ENCODE assay signal across 9 cellular contexts in the genomic region with DNA sequence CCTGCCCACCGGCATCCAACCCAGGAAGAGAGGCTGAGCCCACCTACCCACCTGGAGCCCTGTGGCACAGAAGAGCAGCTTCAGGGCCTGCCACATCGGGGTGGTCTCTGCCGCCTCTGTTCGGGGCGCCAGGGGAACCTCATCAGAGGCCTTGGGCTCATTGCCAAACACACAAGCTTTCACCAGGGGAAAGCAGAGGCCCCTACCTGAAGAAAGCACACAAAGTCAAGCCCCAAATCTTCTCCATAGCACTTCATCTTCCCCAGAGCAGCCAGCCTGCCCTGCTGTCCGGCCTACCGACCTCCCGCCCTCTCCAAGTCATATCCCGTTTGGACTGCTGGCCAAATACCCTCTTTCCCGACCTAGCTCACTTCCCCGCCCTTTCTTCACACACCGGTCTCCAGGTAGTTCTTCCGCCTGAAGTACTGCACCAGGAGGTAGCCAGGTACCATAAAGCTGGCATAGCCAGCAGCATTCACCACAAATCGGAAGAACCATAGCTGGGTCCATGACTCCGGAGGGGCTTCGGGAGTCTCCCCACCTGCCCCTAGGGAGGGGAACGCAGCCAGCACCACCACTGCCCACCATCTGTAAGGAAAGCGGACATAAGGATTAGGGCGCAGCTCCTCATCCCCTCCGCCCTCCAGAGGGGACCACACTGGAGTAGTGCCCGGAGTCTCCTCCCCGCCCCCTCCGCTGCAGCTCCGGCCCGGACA. TPM values are rescaled to one million over a fixed set of nuclear protein-coding genes. Genes with fewer than 3 reads are reported as not detected.
DNase-seq lines count a peak whose midpoint lies in the region; ATAC-seq and TF ChIP-seq lines count a peak whose summit lies in the region.
"Had no signal": no experiment of that assay in that cellular context is flagged by ENCODE, and none has a peak within 500 bp of the region (broad histone marks: within the 10 kb centered on the region; RNA-seq: fewer than 3 reads in every experiment).

No MANE protein-coding gene starts in this region.

- H3K9ac ChIP-seq in mucosa of stomach (ENCODE audit: low read length) = peak overlapping the region; percentile 84

- H3K4me1 ChIP-seq in OCI-LY7 (ENCODE audit: insufficient read depth, low read length, poor library complexity, severe bottlenecking) (peaks cover 69% of the 10 kb centered on the region), mucosa of stomach (ENCODE audit: control insufficient read depth, insufficient read depth, low read length) (peaks cover 26% of the 10 kb centered on the region)

- peak overlapping the region; percentile 100 for H3K4me2 ChIP-seq in OCI-LY7 (ENCODE audit: low read length)

- H3K79me2 ChIP-seq in OCI-LY7 (ENCODE audit: insufficient read depth, low read depth, low read length) = peaks cover 12% of the 10 kb centered on the region; the same call in 1 of the 2 replicates

- peak overlapping the region; percentile 64 for H3K27ac ChIP-seq in OCI-LY7 (ENCODE audit: low read depth, low read length, poor library complexity, severe bottlenecking)

- no peaks in the 10 kb centered on the region for H3K9me2 ChIP-seq in OCI-LY7 (ENCODE audit: insufficient read depth, low read length)

- H2AFZ ChIP-seq in OCI-LY7 (ENCODE audit: low read length) = peak overlapping the region; percentile 82; the same call in 1 of the 2 replicates

- H3K4me3 ChIP-seq in OCI-LY7 (ENCODE audit: low read depth, low read length, poor library complexity, severe bottlenecking) = peak overlapping the region; percentile 91
- H3K4me3 ChIP-seq in choroid plexus epithelial cell (ENCODE audit: low read depth, low read length) = peak overlapping the region; percentile 90
- H3K4me3 ChIP-seq in mucosa of stomach (ENCODE audit: low read length) = peak overlapping the region; percentile 75

- ATAC-seq in HG03469 (IDR thresholded peaks at IDR 0.05; ENCODE audit: unreplicated experiment) (no peak), HG03135 (IDR thresholded peaks at IDR 0.05; ENCODE audit: unreplicated experiment) (no peak)

- BruUV-seq in OCI-LY7 (replicated peaks; lab: Mats Ljungman, UMichigan) = no TSS peak

- POLR2A ChIA-PET in OCI-LY7 (lab: Charles Lee) = interaction anchor here (0.5 to 2.1 kb wide), 6 partner anchors 9 to 486 kb away, joined by 3 to 19 read pairs (median 4); a partner anchor contains a TSS

- CTCF ChIA-PET in OCI-LY7 (lab: Charles Lee; ENCODE audit: unreplicated experiment) = interaction anchor here (0.6 to 1.2 kb wide), 6 partner anchors 12 to 1875 kb away, joined by 3 to 4 read pairs (median 4); a partner anchor contains a TSS

- H4K20me1 ChIP-seq in OCI-LY7 (ENCODE audit: insufficient read depth, low read length) = peaks cover 9% of the 10 kb centered on the region; the same call in 1 of the 2 replicates

- no peaks in the 10 kb centered on the region for H3K27me3 ChIP-seq in mucosa of stomach (ENCODE audit: control insufficient read depth, insufficient read depth, low read length)

- H3K36me3 ChIP-seq in OCI-LY7 (ENCODE audit: insufficient read depth, low read length) = peaks cover 87% of the 10 kb centered on the region
- peaks cover 17% of the 10 kb centered on the region for H3K36me3 ChIP-seq in mucosa of stomach (ENCODE audit: control insufficient read depth, insufficient read depth, low read length)

- DNase-seq in DMS 273 (lab: John Stamatoyannopoulos, UW; ENCODE audit: unreplicated experiment) (peak; percentile 78), DMS 273 treated with DMSO at 0.1 percent for 48 hours (lab: John Stamatoyannopoulos, UW) (no peak), OCI-LY7 (ENCODE audit: low spot score) (no peak), choroid plexus epithelial cell (ENCODE audit: low read depth) (no peak), mesenteric fat pad (ENCODE audit: low spot score) (no peak)

- H3K9me3 ChIP-seq in OCI-LY7 (ENCODE audit: low read length) = no peaks in the 10 kb centered on the region
- no peaks in the 10 kb centered on the region for H3K9me3 ChIP-seq in mucosa of stomach (ENCODE audit: control insufficient read depth, low read length)

- TF ChIP-seq CTCF in OCI-LY7 (conservative IDR thresholded peaks at IDR 0.05; ENCODE audit: low read length) (no peak), choroid plexus epithelial cell (conservative IDR thresholded peaks at IDR 0.05; ENCODE audit: low read depth, low read length) (no peak)

- intact Hi-C loops in OCI-LY7 (cut with micrococcal nuclease; ENCODE audit: unreplicated experiment) = no loop called here

RNA-seq across cellular contexts. Expression of a gene that starts 0.9 kb away (rescaled TPM):
- total RNA-seq in OCI-LY7 (2014; rRNA removed; shearing (Covaris generic)) = 10.1 and 13.9 TPM in 2 replicates
- total RNA-seq in OCI-LY7 (2022) (15.3 and 16.5 TPM in 2 replicates), mesenteric fat pad (27.4 TPM)

RNA-seq across cellular contexts. Expression of a gene that starts 8.9 kb away (rescaled TPM):
- total RNA-seq in OCI-LY7 (2014; rRNA removed; shearing (Covaris generic)) = 27.5 and 43.1 TPM in 2 replicates
- 22.4 and 24.8 TPM in 2 replicates for total RNA-seq in OCI-LY7 (2022)
- 6.6 TPM for total RNA-seq in mesenteric fat pad

RNA-seq across cellular contexts. Expression of a gene that starts 9.5 kb away (rescaled TPM):
- total RNA-seq in OCI-LY7 (2014; rRNA removed; shearing (Covaris generic)) = 911 and 1,004 TPM in 2 replicates
- total RNA-seq in OCI-LY7 (2022) (1,055 and 1,282 TPM in 2 replicates), mesenteric fat pad (630 TPM)

RNA-seq across cellular contexts. Expression of a gene that starts 13.8 kb away (rescaled TPM):
- total RNA-seq in OCI-LY7 (2014; rRNA removed; shearing (Covaris generic)) = not detected in 2 replicates
- 0.07 and 0.15 TPM in 2 replicates for total RNA-seq in OCI-LY7 (2022)
- not detected for total RNA-seq in mesenteric fat pad
- total RNA-seq: subcutaneous adipose tissue had no signal

RNA-seq across cellular contexts. Expression of a gene that starts 33.1 kb away (rescaled TPM):
- 51.5 and 52.6 TPM in 2 replicates for total RNA-seq in OCI-LY7 (2014; rRNA removed; shearing (Covaris generic))
- 54.1 and 64.6 TPM in 2 replicates for total RNA-seq in OCI-LY7 (2022)
- total RNA-seq in mesenteric fat pad = 205 TPM
